In genomic region chr1:182616130-182617074, GRCh38 we compare ENCODE assay signal across 8 cellular contexts. TPM values are rescaled to one million over a fixed set of nuclear protein-coding genes. Genes with fewer than 3 reads are reported as not detected.
DNase-seq lines count a peak whose midpoint lies in the region; ATAC-seq and TF ChIP-seq lines count a peak whose summit lies in the region.

No MANE protein-coding gene starts in this region.

- H3K36me3 ChIP-seq in OCI-LY7 (ENCODE audit: insufficient read depth, low read length) = no peaks in the 10 kb centered on the region; the same call in 1 of the 2 replicates
- H3K36me3 ChIP-seq in rectal smooth muscle tissue (ENCODE audit: control insufficient read depth, insufficient read depth, low read length) = no peaks in the 10 kb centered on the region
- H3K36me3 ChIP-seq in uterus = no peaks in the 10 kb centered on the region

- H3K27me3 Mint-ChIP-seq in activated T-helper 17 cell treated with anti-CD3 and anti-CD28 coated beads, Interleukin-2, amount 50 U/mL, for 72 hours = peaks cover 27% of the 10 kb centered on the region

- H3K27ac ChIP-seq in OCI-LY7 (ENCODE audit: low read depth, low read length, poor library complexity, severe bottlenecking) = peak overlapping the region; percentile 71
- no peak overlapping the region for H3K27ac ChIP-seq in rectal smooth muscle tissue (ENCODE audit: low read depth, low read length)
- peak overlapping the region; percentile 91 to 95 for H3K27ac ChIP-seq in uterus

- intact Hi-C loops in OCI-LY7 (cut with micrococcal nuclease; ENCODE audit: unreplicated experiment) = no loop called here
- intact Hi-C loops in uterus (cut with DNase I; ENCODE audit: low total_unique reads) = no loop called here

- peaks cover 79% of the 10 kb centered on the region for H3K4me1 ChIP-seq in OCI-LY7 (ENCODE audit: insufficient read depth, low read length, poor library complexity, severe bottlenecking)
- peaks cover 5% of the 10 kb centered on the region for H3K4me1 ChIP-seq in rectal smooth muscle tissue (ENCODE audit: control insufficient read depth, insufficient read depth, low read length)
- H3K4me1 ChIP-seq in uterus = no peaks in the 10 kb centered on the region

- no TSS peak for BruUV-seq in OCI-LY7 (replicated peaks; lab: Mats Ljungman, UMichigan)

- peak overlapping the region; percentile 80 for H2AFZ ChIP-seq in OCI-LY7 (ENCODE audit: low read length)

- no peak overlapping the region for H3K9ac ChIP-seq in rectal smooth muscle tissue (ENCODE audit: low read length)

- CTCF ChIA-PET in OCI-LY7 (lab: Charles Lee; ENCODE audit: unreplicated experiment) = interaction anchor here (0.7 to 0.9 kb wide), 4 partner anchors 10 to 61 kb away, joined by 3 to 9 read pairs (median 4); no protein-coding TSS in a partner anchor

- no peaks in the 10 kb centered on the region for H3K9me2 ChIP-seq in OCI-LY7 (ENCODE audit: insufficient read depth, low read length)

- peak overlapping the region; percentile 61 for H3K4me3 ChIP-seq in OCI-LY7 (ENCODE audit: low read depth, low read length, poor library complexity, severe bottlenecking)
- peak overlapping the region; percentile 2 for H3K4me3 ChIP-seq in rectal smooth muscle tissue (ENCODE audit: low read length)
- no peak overlapping the region for H3K4me3 ChIP-seq in uterus

- H3K36me3 Mint-ChIP-seq in activated T-helper 17 cell treated with anti-CD3 and anti-CD28 coated beads, Interleukin-2, amount 50 U/mL, for 72 hours (ENCODE audit: low read depth) = peaks cover 11% of the 10 kb centered on the region

- no peaks in the 10 kb centered on the region for H3K27me3 ChIP-seq in rectal smooth muscle tissue (ENCODE audit: control insufficient read depth, insufficient read depth, low read length)
- H3K27me3 ChIP-seq in uterus = no peaks in the 10 kb centered on the region

- TF ChIP-seq CTCF in OCI-LY7 (conservative IDR thresholded peaks at IDR 0.05; ENCODE audit: low read length) (peak; percentile 50), uterus (IDR thresholded peaks at IDR 0.05) (no peak)

- H3K4me3 Mint-ChIP-seq in activated T-helper 17 cell treated with anti-CD3 and anti-CD28 coated beads, Interleukin-2, amount 50 U/mL, for 72 hours = peak overlapping the region; percentile 80

- H3K4me1 Mint-ChIP-seq in activated T-helper 17 cell treated with anti-CD3 and anti-CD28 coated beads, Interleukin-2, amount 50 U/mL, for 72 hours = peaks cover 44% of the 10 kb centered on the region

- no peaks in the 10 kb centered on the region for H4K20me1 ChIP-seq in OCI-LY7 (ENCODE audit: insufficient read depth, low read length)

- peak overlapping the region; percentile 90 for H3K27ac Mint-ChIP-seq in activated T-helper 17 cell treated with anti-CD3 and anti-CD28 coated beads, Interleukin-2, amount 50 U/mL, for 72 hours

- no peak for TF ChIP-seq POLR2A in uterus (IDR thresholded peaks at IDR 0.05)

- ATAC-seq in GM21447 (IDR thresholded peaks at IDR 0.05; ENCODE audit: unreplicated experiment) = peak; percentile 76
- peak; percentile 88 for ATAC-seq in activated T-helper 17 cell treated with anti-CD3 and anti-CD28 coated beads, Interleukin-2, amount 50 U/mL, for 72 hours (replicated peaks)

- H3K4me2 ChIP-seq in OCI-LY7 (ENCODE audit: low read length) = peak overlapping the region; percentile 76

- H3K9me3 Mint-ChIP-seq in activated T-helper 17 cell treated with anti-CD3 and anti-CD28 coated beads, Interleukin-2, amount 50 U/mL, for 72 hours = no peaks in the 10 kb centered on the region

- DNase-seq in COR-L47 (lab: John Stamatoyannopoulos, UW) (peak; percentile 97), OCI-LY7 (ENCODE audit: low spot score) (peak; percentile 86), germinal center (ENCODE audit: low spot score) (peak; percentile 53), uterus (peak; percentile 67 to 69)

- H3K79me2 ChIP-seq in OCI-LY7 (ENCODE audit: insufficient read depth, low read depth, low read length) = no peaks in the 10 kb centered on the region

- POLR2A ChIA-PET in OCI-LY7 (lab: Charles Lee) = interaction anchor here (0.6 to 7.5 kb wide), 13 partner anchors 10 to 214 kb away, joined by 3 to 113 read pairs (median 6); partner anchors contain the start of genes RGS16 and RNASEL

- no peak for TF ChIP-seq EP300 in Ishikawa (IDR thresholded peaks at IDR 0.05; ENCODE audit: borderline replicate concordance)

- TF ChIP-seq RAD21 in Ishikawa (IDR thresholded peaks at IDR 0.05; ENCODE audit: low read depth) = no peak

- H3K9me3 ChIP-seq in OCI-LY7 (ENCODE audit: low read length) (peaks cover 3% of the 10 kb centered on the region; the same call in 1 of the 2 replicates), uterus (no peaks in the 10 kb centered on the region)

TF ChIP-seq in Ishikawa, 13 proteins besides CTCF, POLR2A, EP300 and RAD21:
- TF ChIP-seq USF1 (IDR thresholded peaks at IDR 0.05) = no peak
- 0 out of 2 replicates have a peak, but pooled peaks have one; percentile 54 for TF ChIP-seq ZBTB7A (IDR thresholded peaks at IDR 0.05; ENCODE audit: low read depth)
- TF ChIP-seq REST (IDR thresholded peaks at IDR 0.05; ENCODE audit: low read depth) = no peak
- TF ChIP-seq TAF1 (IDR thresholded peaks at IDR 0.05; ENCODE audit: low read depth) = no peak
- peak; percentile 86 for TF ChIP-seq CEBPB (IDR thresholded peaks at IDR 0.05)
- TF ChIP-seq TEAD4 (IDR thresholded peaks at IDR 0.05) = no peak
- no peak for TF ChIP-seq MAX (IDR thresholded peaks at IDR 0.05)
- TF ChIP-seq TCF12 (IDR thresholded peaks at IDR 0.05; ENCODE audit: low read depth) = peak; percentile 38; the same call in 1 of the 2 replicates
- peak; percentile 79 for TF ChIP-seq NFIC (IDR thresholded peaks at IDR 0.05)
- TF ChIP-seq CREB1 (IDR thresholded peaks at IDR 0.05; ENCODE audit: low read depth) = no peak
- no peak for TF ChIP-seq EGR1 (IDR thresholded peaks at IDR 0.05)
- no peak for TF ChIP-seq YY1 (IDR thresholded peaks at IDR 0.05; ENCODE audit: low read depth)
- no peak for TF ChIP-seq FOXM1 (IDR thresholded peaks at IDR 0.05; ENCODE audit: borderline replicate concordance, low read depth)

RNA-seq across cellular contexts. Expression of gene RGS16, which starts 12.2 kb away (rescaled TPM):
- 17.9 and 20.1 TPM in 2 replicates for total RNA-seq in OCI-LY7 (2014; rRNA removed; shearing (Covaris generic))
- 22.5 and 29.5 TPM in 2 replicates for total RNA-seq in OCI-LY7 (2022)
- 10 to 100 TPM in 1 of 2 donors, 1 to 10 TPM in 1; 9.7 to 32.1 TPM for total RNA-seq in activated T-helper 17 cell treated with anti-CD3 and anti-CD28 coated beads, Interleukin-2, amount 50 U/mL, for 72 hours
- 1 to 10 TPM in 3 of 4 donors, not detected in 1; 1.2 to 3.9 (median 3.5) TPM for total RNA-seq in uterus

RNA-seq across cellular contexts. Expression of gene RNASEL, which starts 27.3 kb away (rescaled TPM):
- total RNA-seq in OCI-LY7 (2014; rRNA removed; shearing (Covaris generic)) = 1.3 and 2.2 TPM in 2 replicates
- total RNA-seq in OCI-LY7 (2022) (3.0 and 4.0 TPM in 2 replicates), uterus (10 to 100 TPM in 1 of 4 donors, 1 to 10 TPM in 3; 4.1 to 13.4 (median 6.9) TPM)
- 1 to 10 TPM; 2.7 to 8.4 TPM for total RNA-seq in activated T-helper 17 cell treated with anti-CD3 and anti-CD28 coated beads, Interleukin-2, amount 50 U/mL, for 72 hours

Comparison
In these comparisons a context has a peak if more than half of its experiments do, and no peak if none do; other contexts are left out.
1. H3K4me3 ChIP-seq: peak in OCI-LY7 (single experiment) and rectal smooth muscle tissue (single experiment); none in uterus (0 of 2).
2. Peak in every context shown above with its lines, with median percentiles within 50 percentile points of each other: DNase-seq.